1 cellular context compared by ENCODE assay signal in the genomic region with DNA sequence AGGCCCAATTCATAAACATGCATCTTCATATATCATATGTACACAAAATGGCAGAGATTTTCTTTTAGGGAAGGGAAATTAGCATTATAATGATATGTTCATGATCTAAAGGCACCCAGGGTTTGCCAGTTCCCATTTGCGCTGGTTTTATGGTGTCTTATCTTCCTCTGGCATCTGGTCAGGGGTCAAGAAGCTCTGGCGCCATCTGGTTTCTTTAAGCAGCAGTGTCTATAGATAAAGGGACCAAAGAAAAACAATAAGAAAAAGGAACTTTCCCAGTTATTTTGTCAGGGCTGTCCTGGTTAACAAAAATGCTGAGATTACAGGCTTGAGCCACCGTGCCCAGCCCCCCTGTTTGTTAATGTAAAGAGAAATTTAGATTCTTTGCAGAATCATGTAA.
TF ChIP-seq lines count a peak whose summit lies in the region.

No MANE protein-coding gene starts in this region.

TF ChIP-seq in GM23338, 12 proteins besides CTCF, POLR2A, EP300 and RAD21 (continued from another document):
- TF ChIP-seq, protein P1, sequence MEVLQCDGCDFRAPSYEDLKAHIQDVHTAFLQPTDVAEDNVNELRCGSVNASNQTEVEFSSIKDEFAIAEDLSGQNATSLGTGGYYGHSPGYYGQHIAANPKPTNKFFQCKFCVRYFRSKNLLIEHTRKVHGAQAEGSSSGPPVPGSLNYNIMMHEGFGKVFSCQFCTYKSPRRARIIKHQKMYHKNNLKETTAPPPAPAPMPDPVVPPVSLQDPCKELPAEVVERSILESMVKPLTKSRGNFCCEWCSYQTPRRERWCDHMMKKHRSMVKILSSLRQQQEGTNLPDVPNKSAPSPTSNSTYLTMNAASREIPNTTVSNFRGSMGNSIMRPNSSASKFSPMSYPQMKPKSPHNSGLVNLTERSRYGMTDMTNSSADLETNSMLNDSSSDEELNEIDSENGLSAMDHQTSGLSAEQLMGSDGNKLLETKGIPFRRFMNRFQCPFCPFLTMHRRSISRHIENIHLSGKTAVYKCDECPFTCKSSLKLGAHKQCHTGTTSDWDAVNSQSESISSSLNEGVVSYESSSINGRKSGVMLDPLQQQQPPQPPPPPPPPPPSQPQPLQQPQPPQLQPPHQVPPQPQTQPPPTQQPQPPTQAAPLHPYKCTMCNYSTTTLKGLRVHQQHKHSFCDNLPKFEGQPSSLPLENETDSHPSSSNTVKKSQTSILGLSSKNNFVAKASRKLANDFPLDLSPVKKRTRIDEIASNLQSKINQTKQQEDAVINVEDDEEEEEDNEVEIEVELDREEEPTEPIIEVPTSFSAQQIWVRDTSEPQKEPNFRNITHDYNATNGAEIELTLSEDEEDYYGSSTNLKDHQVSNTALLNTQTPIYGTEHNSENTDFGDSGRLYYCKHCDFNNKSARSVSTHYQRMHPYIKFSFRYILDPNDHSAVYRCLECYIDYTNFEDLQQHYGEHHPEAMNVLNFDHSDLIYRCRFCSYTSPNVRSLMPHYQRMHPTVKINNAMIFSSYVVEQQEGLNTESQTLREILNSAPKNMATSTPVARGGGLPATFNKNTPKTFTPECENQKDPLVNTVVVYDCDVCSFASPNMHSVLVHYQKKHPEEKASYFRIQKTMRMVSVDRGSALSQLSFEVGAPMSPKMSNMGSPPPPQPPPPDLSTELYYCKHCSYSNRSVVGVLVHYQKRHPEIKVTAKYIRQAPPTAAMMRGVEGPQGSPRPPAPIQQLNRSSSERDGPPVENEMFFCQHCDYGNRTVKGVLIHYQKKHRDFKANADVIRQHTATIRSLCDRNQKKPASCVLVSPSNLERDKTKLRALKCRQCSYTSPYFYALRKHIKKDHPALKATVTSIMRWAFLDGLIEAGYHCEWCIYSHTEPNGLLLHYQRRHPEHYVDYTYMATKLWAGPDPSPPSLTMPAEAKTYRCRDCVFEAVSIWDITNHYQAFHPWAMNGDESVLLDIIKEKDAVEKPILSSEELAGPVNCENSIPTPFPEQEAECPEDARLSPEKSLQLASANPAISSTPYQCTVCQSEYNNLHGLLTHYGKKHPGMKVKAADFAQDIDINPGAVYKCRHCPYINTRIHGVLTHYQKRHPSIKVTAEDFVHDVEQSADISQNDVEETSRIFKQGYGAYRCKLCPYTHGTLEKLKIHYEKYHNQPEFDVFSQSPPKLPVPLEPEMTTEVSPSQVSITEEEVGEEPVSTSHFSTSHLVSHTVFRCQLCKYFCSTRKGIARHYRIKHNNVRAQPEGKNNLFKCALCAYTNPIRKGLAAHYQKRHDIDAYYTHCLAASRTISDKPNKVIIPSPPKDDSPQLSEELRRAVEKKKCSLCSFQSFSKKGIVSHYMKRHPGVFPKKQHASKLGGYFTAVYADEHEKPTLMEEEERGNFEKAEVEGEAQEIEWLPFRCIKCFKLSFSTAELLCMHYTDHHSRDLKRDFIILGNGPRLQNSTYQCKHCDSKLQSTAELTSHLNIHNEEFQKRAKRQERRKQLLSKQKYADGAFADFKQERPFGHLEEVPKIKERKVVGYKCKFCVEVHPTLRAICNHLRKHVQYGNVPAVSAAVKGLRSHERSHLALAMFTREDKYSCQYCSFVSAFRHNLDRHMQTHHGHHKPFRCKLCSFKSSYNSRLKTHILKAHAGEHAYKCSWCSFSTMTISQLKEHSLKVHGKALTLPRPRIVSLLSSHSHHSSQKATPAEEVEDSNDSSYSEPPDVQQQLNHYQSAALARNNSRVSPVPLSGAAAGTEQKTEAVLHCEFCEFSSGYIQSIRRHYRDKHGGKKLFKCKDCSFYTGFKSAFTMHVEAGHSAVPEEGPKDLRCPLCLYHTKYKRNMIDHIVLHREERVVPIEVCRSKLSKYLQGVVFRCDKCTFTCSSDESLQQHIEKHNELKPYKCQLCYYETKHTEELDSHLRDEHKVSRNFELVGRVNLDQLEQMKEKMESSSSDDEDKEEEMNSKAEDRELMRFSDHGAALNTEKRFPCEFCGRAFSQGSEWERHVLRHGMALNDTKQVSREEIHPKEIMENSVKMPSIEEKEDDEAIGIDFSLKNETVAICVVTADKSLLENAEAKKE (CRISPR knock-in tag; IDR thresholded peaks at IDR 0.05) = no peak
- TF ChIP-seq CREB1 (CRISPR knock-in tag; IDR thresholded peaks at IDR 0.05; ENCODE audit: low read depth) = no peak
- TF ChIP-seq EZH2 (IDR thresholded peaks at IDR 0.05; ENCODE audit: low read depth, unreplicated experiment) = no peak
